12 cellular contexts compared by ENCODE assay signal in genomic region chr3:171775943-171776342, GRCh38.
"Had no signal": no experiment of that assay in that cellular context is flagged by ENCODE, and none has a peak within 500 bp of the region (broad histone marks: within the 10 kb centered on the region; RNA-seq: fewer than 3 reads in every experiment).

No MANE protein-coding gene starts in this region.

- ATAC-seq: sciatic nerve, T-helper 17 cell, WTC11 had no signal

- H3K4me3 ChIP-seq: colonic mucosa, esophagus squamous epithelium, tibial artery had no signal

- H3K27me3 ChIP-seq: colonic mucosa, esophagus squamous epithelium, tibial artery had no signal

- H3K9me3 ChIP-seq: colonic mucosa, esophagus squamous epithelium, tibial artery had no signal

- H3K27ac ChIP-seq: colonic mucosa, tibial artery had no signal

- H3K36me3 ChIP-seq: colonic mucosa, esophagus squamous epithelium, tibial artery had no signal

- H3K4me1 ChIP-seq: colonic mucosa had no signal

- DNase-seq: activated CD4-positive, alpha-beta memory T cell treated with anti-CD3 and anti-CD28 coated beads, Interleukin-2, amount 10 ng/mL, durations not matched to agents 7 days and 5 days; activated CD4-positive, alpha-beta T cell treated with anti-CD3 and anti-CD28 coated beads for 4 hours; activated naive CD4-positive, alpha-beta T cell treated with anti-CD3 and anti-CD28 coated beads, Interleukin-2, amount 10 ng/mL, durations not matched to agents 7 days and 5 days; activated T-cell treated with anti-CD3 and anti-CD28 coated beads, Interleukin-2, amount 50 U/mL, for 24 hours; colonic mucosa; esophagus squamous epithelium; mesendoderm; nephron progenitor cell; T-helper 17 cell; tibial artery had no signal
